In the genomic region with DNA sequence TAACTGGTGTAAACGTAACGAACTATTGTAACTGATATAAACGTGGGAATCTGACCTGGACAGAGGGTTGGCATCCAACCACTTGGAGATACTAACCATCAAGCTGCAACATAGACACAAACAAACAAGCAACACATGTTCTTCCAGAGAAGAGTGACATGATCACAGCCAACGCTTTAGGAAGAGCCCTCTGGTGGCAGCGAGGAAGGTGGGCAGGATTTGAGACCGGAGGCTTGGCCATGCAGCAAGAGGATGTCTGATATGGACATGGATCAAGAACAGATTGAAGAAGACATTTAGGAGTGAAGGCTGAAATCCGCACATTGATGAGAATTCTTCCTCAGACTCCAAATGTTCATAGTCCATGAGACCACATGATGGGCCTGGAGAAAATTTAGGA, we compare ENCODE assay signal across 8 cellular contexts. TPM values are rescaled to one million over a fixed set of nuclear protein-coding genes. Genes with fewer than 3 reads are reported as not detected.
DNase-seq lines count a peak whose midpoint lies in the region; TF ChIP-seq lines count a peak whose summit lies in the region.

No MANE protein-coding gene starts in this region.

- H3K9me3 ChIP-seq in Caco-2: no peaks in the 10 kb centered on the region

- no peaks in the 10 kb centered on the region for H3K27me3 ChIP-seq in Caco-2 (replicated peaks; ENCODE audit: control insufficient read depth, insufficient read depth, low read length)

- H3K4me1 Mint-ChIP-seq in Caco-2 (ENCODE audit: low read depth, unreplicated experiment): peaks cover 10% of the 10 kb centered on the region

- no peak overlapping the region for H3K4me3 ChIP-seq in Caco-2 (ENCODE audit: low read depth, low read length)
- no peak overlapping the region for H3K4me3 ChIP-seq in WI38 (ENCODE audit: low read depth, low read length)

- no peaks in the 10 kb centered on the region for H3K36me3 ChIP-seq in Caco-2 (ENCODE audit: control insufficient read depth, insufficient read depth, low read length)

- POLR2A ChIA-PET in Caco-2 (lab: Charles Lee): no interaction called here

- no peaks in the 10 kb centered on the region for H3K36me3 Mint-ChIP-seq in Caco-2 (ENCODE audit: insufficient read depth, unreplicated experiment)

- no TSS peak for BruUV-seq in Caco-2 (replicated peaks; lab: Mats Ljungman, UMichigan)

- intact Hi-C loops in Caco-2 (cut with micrococcal nuclease; ENCODE audit: unreplicated experiment): loop anchor here (1.0 to 10.0 kb wide), 2 partner anchors 94 to 172 kb away; no protein-coding TSS in a partner anchor

- DNase-seq in Caco-2 (peak in 1 of 2 experiments; percentile 35), HuH-7.5 (ENCODE audit: low spot score) (peak; percentile 25), iPS-NIHi11 (ENCODE audit: low spot score) (peak; percentile 50), GF-D8 (lab: John Stamatoyannopoulos, UW) (no peak), AML-193 (lab: John Stamatoyannopoulos, UW) (no peak), T-helper 2 cell (no peak)
- no peak for DNase-seq in activated naive CD4-positive, alpha-beta T cell treated with Interleukin-2 at 50 U/mL for 16 hours

- TF ChIP-seq CTCF in Caco-2 (IDR thresholded peaks at IDR 0.05; ENCODE audit: insufficient read depth in 1 of 2, low read depth in 1 of 2, low read length in 1 of 2, severe bottlenecking in 1 of 2, unreplicated experiment in 1 of 2) (peak; percentile 46 to 58), WI38 (IDR thresholded peaks at IDR 0.05; ENCODE audit: low read depth, low read length) (peak; percentile 49)

- no peaks in the 10 kb centered on the region for H3K27me3 Mint-ChIP-seq in Caco-2 (ENCODE audit: insufficient read depth, unreplicated experiment)

- H3K4me3 Mint-ChIP-seq in Caco-2 (ENCODE audit: unreplicated experiment): no peak overlapping the region

- H3K27ac Mint-ChIP-seq in Caco-2 (ENCODE audit: unreplicated experiment): no peak overlapping the region

- peaks cover 9% of the 10 kb centered on the region; the same call in 1 of the 2 replicates for H3K4me1 ChIP-seq in Caco-2

- peaks cover 10% of the 10 kb centered on the region for H3K9me3 Mint-ChIP-seq in Caco-2 (ENCODE audit: unreplicated experiment)

- CTCF ChIA-PET in Caco-2 (lab: Charles Lee): interaction anchor here (0.6 kb wide), 1 partner anchor 11 kb away, joined by 5 read pairs; no protein-coding TSS in a partner anchor

RNA-seq across cellular contexts. Expression of a gene that starts 40.3 kb away (rescaled TPM):
- 39.3 and 43.7 TPM in 2 replicates for total RNA-seq in Caco-2 (2022)

Comparison
In these comparisons a context has a peak if more than half of its experiments do, and no peak if none do; other contexts are left out.
1. DNase-seq: peak in HuH-7.5 (single experiment) and iPS-NIHi11 (single experiment); none in GF-D8 (single experiment), AML-193 (0 of 2), T-helper 2 cell (0 of 5) and activated naive CD4-positive, alpha-beta T cell treated with Interleukin-2 at 50 U/mL for 16 hours (single experiment).